1 cellular context compared by ENCODE assay signal in genomic region chr17:32345953-32346600, GRCh38.
TF ChIP-seq lines count a peak whose summit lies in the region.

No MANE protein-coding gene starts in this region.

TF ChIP-seq in H1, 55 proteins besides CTCF, POLR2A, EP300 and RAD21 (continued from another document):
- TF ChIP-seq BACH1 (IDR thresholded peaks at IDR 0.05; ENCODE audit: low read length) (no peak), EGR1 (IDR thresholded peaks at IDR 0.05; ENCODE audit: borderline replicate concordance, low read depth, low read length) (no peak)
TF ChIP-seq in H1: peak in this region for 0.
